ENCODE assay signal across 8 cellular contexts in the genomic region with DNA sequence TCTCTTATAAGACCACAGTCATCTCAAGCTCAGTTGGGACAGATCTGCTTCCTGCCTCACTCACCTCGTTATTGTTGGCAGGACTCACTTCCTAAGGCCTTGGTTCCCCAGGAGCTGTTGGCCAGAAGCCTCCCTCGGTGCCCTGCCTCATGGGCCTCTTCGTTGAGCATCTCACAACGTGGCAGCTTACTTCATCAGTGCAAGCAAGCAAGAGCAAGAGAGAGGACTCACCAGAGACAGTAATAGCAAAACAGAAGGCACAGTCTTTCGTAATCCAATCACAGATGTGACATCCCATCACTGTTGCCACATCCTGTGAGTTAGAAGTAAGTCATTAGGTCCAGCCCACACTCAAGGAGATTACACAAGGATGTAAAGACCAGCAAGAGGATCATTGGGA. TPM values are rescaled to one million over a fixed set of nuclear protein-coding genes. Genes with fewer than 3 reads are reported as not detected.
DNase-seq lines count a peak whose midpoint lies in the region; ATAC-seq, FAIRE-seq and TF ChIP-seq lines count a peak whose summit lies in the region.

No MANE protein-coding gene starts in this region.

- intact Hi-C loops in mammary epithelial cell (cut with micrococcal nuclease): no loop called here
- intact Hi-C loops in lower lobe of right lung (cut with DNase I): loop anchor here (10.0 kb wide), 1 partner anchor 169 kb away; no protein-coding TSS in a partner anchor

- peak in 1 of 3 donors; percentile 75 for DNase-seq in CD4-positive, CD25-positive, alpha-beta regulatory T cell
- DNase-seq in NOMO-1 treated with DMSO at 0.1 percent for 48 hours (lab: John Stamatoyannopoulos, UW; ENCODE audit: unreplicated experiment) (peak; percentile 100), mammary epithelial cell (peak; percentile 99), lower lobe of right lung (peak; percentile 66), urothelium cell line (ENCODE audit: low spot score) (no peak), NCI-H1105 treated with DMSO at 0.1 percent for 48 hours (lab: John Stamatoyannopoulos, UW) (no peak)

- H3K9me3 ChIP-seq in CD4-positive, CD25-positive, alpha-beta regulatory T cell (ENCODE audit: control insufficient read depth in 2 of 2, low read length in 2 of 2): no peaks in the 10 kb centered on the region
- H3K9me3 ChIP-seq in mammary epithelial cell (replicated peaks; ENCODE audit: insufficient read depth, low read length) (no peaks in the 10 kb centered on the region), lower lobe of right lung (no peaks in the 10 kb centered on the region)

- dilution Hi-C loops in mammary epithelial cell (cut with HindIII; ENCODE audit: low sequenced_read_pairs): loop anchor here (25.0 kb wide), 1 partner anchor 176 kb away; no protein-coding TSS in a partner anchor

- no peaks in the 10 kb centered on the region for H3K79me2 ChIP-seq in mammary epithelial cell (ENCODE audit: insufficient read depth, low read length)

- H3K27me3 Mint-ChIP-seq in CD4-positive, CD25-positive, alpha-beta regulatory T cell: no peaks in the 10 kb centered on the region

- no TSS peak for BruUV-seq in mammary epithelial cell (replicated peaks; lab: Mats Ljungman, UMichigan)

- H3K27me3 ChIP-seq in CD4-positive, CD25-positive, alpha-beta regulatory T cell (ENCODE audit: control insufficient read depth, insufficient read depth, low read length): no peaks in the 10 kb centered on the region
- H3K27me3 ChIP-seq in mammary epithelial cell (ENCODE audit: insufficient read depth, low read length): no peaks in the 10 kb centered on the region
- H3K27me3 ChIP-seq in lower lobe of right lung (ENCODE audit: low read depth): no peaks in the 10 kb centered on the region

- ATAC-seq in CD4-positive, CD25-positive, alpha-beta regulatory T cell (ENCODE audit: low read depth in 2 of 2): no peak
- peak; percentile 3 to 34 for ATAC-seq in lower lobe of right lung
- ATAC-seq in GM21390 (IDR thresholded peaks at IDR 0.05; ENCODE audit: unreplicated experiment): no peak
- no peak for ATAC-seq in GM19023 (IDR thresholded peaks at IDR 0.05; ENCODE audit: unreplicated experiment)

- CTCF ChIA-PET in mammary epithelial cell (lab: Charles Lee; ENCODE audit: low non-redundant PET): interaction anchor here (0.6 to 1.1 kb wide), 2 partner anchors 8 to 14 kb away, joined by 3 to 8 read pairs; no protein-coding TSS in a partner anchor

- in situ Hi-C loops in mammary epithelial cell (cut with MboI; ENCODE audit: low sequenced_read_pairs in 2 of 2): no loop called here

- no peak overlapping the region for H3K27ac ChIP-seq in CD4-positive, CD25-positive, alpha-beta regulatory T cell (ENCODE audit: insufficient read depth, low read length, poor library complexity, severe bottlenecking)
- H3K27ac ChIP-seq in mammary epithelial cell (ENCODE audit: insufficient read depth, low read depth, low read length) (no peak overlapping the region), lower lobe of right lung (peak overlapping the region; percentile 74)

- no peaks in the 10 kb centered on the region for H3K9me3 Mint-ChIP-seq in CD4-positive, CD25-positive, alpha-beta regulatory T cell

- peak overlapping the region; percentile 76 for H2AFZ ChIP-seq in mammary epithelial cell (ENCODE audit: low read depth, low read length)

- no peak for TF ChIP-seq CTCF in mammary epithelial cell (conservative IDR thresholded peaks at IDR 0.05 in 1 of 2, IDR thresholded peaks at IDR 0.05 in 1 of 2; ENCODE audit: extremely low read depth in 1 of 2, insufficient read depth in 1 of 2, low read depth in 1 of 2, low read length in 2 of 2)
- no peak for TF ChIP-seq CTCF in lower lobe of right lung (IDR thresholded peaks at IDR 0.05)

- H3K27ac Mint-ChIP-seq in CD4-positive, CD25-positive, alpha-beta regulatory T cell: peak overlapping the region; percentile 7 to 23 (median 20)

- peaks cover 9 to 50% (median 24%) of the 10 kb centered on the region in 4 donors for H3K4me1 Mint-ChIP-seq in CD4-positive, CD25-positive, alpha-beta regulatory T cell

- no peak overlapping the region for H3K4me3 ChIP-seq in CD4-positive, CD25-positive, alpha-beta regulatory T cell (ENCODE audit: low read depth, low read length)
- H3K4me3 ChIP-seq in mammary epithelial cell (replicated peaks in 1 of 3; ENCODE audit: insufficient read depth in 1 of 3, low read depth in 2 of 3, low read length in 3 of 3) (no peak overlapping the region), lower lobe of right lung (peak overlapping the region; percentile 15)

- no peak overlapping the region for H3K9ac ChIP-seq in mammary epithelial cell (ENCODE audit: insufficient read depth, low read length)

- peak overlapping the region in 1 of 4 donors; percentile 30 for H3K4me3 Mint-ChIP-seq in CD4-positive, CD25-positive, alpha-beta regulatory T cell

- H3K4me2 ChIP-seq in mammary epithelial cell (ENCODE audit: insufficient read depth, low read depth, low read length): peak overlapping the region; percentile 69

- H4K20me1 ChIP-seq in mammary epithelial cell (ENCODE audit: insufficient read depth, low read length): no peaks in the 10 kb centered on the region

- H3K36me3 ChIP-seq in CD4-positive, CD25-positive, alpha-beta regulatory T cell (ENCODE audit: control insufficient read depth, insufficient read depth, low read length): no peaks in the 10 kb centered on the region
- H3K36me3 ChIP-seq in mammary epithelial cell (ENCODE audit: insufficient read depth, low read length) (no peaks in the 10 kb centered on the region), lower lobe of right lung (no peaks in the 10 kb centered on the region)

- H3K4me1 ChIP-seq in CD4-positive, CD25-positive, alpha-beta regulatory T cell (ENCODE audit: control insufficient read depth, insufficient read depth, low read length, poor library complexity, severe bottlenecking): peaks cover 9% of the 10 kb centered on the region
- H3K4me1 ChIP-seq in mammary epithelial cell (ENCODE audit: insufficient read depth, low read length): peaks cover 55% of the 10 kb centered on the region
- H3K4me1 ChIP-seq in lower lobe of right lung: peaks cover 88% of the 10 kb centered on the region

- peak; percentile 35 for FAIRE-seq in urothelium cell line (lab: Jason Lieb, UNC)

- WGBS in mammary epithelial cell (ENCODE audit: low coverage, missing lambda C conversion rate): 0% methylated on average over 5 of the region's 5 CpGs

- H3K36me3 Mint-ChIP-seq in CD4-positive, CD25-positive, alpha-beta regulatory T cell: no peaks in the 10 kb centered on the region

RNA-seq across cellular contexts. Expression of a gene that starts 5.1 kb away (rescaled TPM):
- total RNA-seq in CD4-positive, CD25-positive, alpha-beta regulatory T cell: 53.2 TPM
- polyA plus RNA-seq in CD4-positive, CD25-positive, alpha-beta regulatory T cell: 10 to 100 TPM; 28.8 to 34.5 (median 32.1) TPM
- total RNA-seq in mammary epithelial cell: 100 to 1,000 TPM in 1 of 2 donors, 10 to 100 TPM in 1; 57.2 to 104 TPM
- 89.1 TPM for polyA plus RNA-seq in mammary epithelial cell
- 125 TPM for polyA minus RNA-seq in mammary epithelial cell
- total RNA-seq in lower lobe of right lung: 126 TPM

RNA-seq across cellular contexts. Expression of a gene that starts 27.3 kb away (rescaled TPM):
- total RNA-seq in CD4-positive, CD25-positive, alpha-beta regulatory T cell: 22.7 TPM
- polyA plus RNA-seq in CD4-positive, CD25-positive, alpha-beta regulatory T cell: 10 to 100 TPM; 22.8 to 36.2 (median 29.8) TPM
- total RNA-seq in mammary epithelial cell: 10 to 100 TPM; 14.8 to 26.3 TPM
- polyA plus RNA-seq in mammary epithelial cell: 15.8 TPM
- 12.0 TPM for polyA minus RNA-seq in mammary epithelial cell
- 12.9 TPM for total RNA-seq in lower lobe of right lung

Comparison
In these comparisons a context has a peak if more than half of its experiments do, and no peak if none do; other contexts are left out.
1. ATAC-seq: peak in lower lobe of right lung (2 of 2); none in CD4-positive, CD25-positive, alpha-beta regulatory T cell (0 of 2), GM21390 (single experiment) and GM19023 (single experiment).
2. DNase-seq: peak in NOMO-1 treated with DMSO at 0.1 percent for 48 hours (single experiment), mammary epithelial cell (single experiment) and lower lobe of right lung (single experiment); none in urothelium cell line (single experiment) and NCI-H1105 treated with DMSO at 0.1 percent for 48 hours (single experiment).